In the genomic region with DNA sequence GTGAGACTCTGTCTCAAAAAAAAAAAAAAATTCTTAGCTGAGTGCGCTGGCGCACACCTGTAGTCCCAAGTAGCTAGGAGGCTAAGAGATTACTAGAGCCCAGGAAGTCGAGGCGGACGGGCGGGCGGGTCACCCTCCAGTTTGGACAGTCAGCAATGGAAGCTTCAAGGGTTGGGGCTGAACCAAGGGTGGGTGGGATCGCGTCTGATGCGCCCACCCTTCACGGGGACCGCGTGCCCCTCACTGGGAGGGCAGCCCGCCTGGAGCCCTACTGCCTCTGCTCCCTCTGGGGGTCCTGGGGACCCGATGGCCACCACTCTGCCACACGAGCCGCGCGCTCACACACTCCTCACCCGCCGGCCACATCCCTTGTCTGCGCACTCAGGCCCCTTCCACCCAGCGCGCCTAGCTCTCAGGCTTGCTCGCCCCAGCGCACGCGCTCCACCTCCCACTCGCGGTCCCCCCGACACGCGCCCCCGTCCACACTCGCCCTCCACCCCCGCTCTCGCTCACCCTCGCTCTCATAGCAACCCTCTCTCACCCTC, we compare ENCODE assay signal across 1 cellular context.
TF ChIP-seq lines count a peak whose summit lies in the region.

No MANE protein-coding gene starts in this region.

TF ChIP-seq in H1, 55 proteins besides CTCF, POLR2A, EP300 and RAD21 (continued from another document):
- TF ChIP-seq, protein P1, sequence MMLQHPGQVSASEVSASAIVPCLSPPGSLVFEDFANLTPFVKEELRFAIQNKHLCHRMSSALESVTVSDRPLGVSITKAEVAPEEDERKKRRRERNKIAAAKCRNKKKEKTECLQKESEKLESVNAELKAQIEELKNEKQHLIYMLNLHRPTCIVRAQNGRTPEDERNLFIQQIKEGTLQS (IDR thresholded peaks at IDR 0.05; ENCODE audit: insufficient read depth, low read depth, low read length): no peak
- TF ChIP-seq, protein P2, sequence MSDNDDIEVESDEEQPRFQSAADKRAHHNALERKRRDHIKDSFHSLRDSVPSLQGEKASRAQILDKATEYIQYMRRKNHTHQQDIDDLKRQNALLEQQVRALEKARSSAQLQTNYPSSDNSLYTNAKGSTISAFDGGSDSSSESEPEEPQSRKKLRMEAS (IDR thresholded peaks at IDR 0.05): no peak
- no peak for TF ChIP-seq TAF7 (optimal IDR thresholded peaks at IDR 0.05; ENCODE audit: borderline replicate concordance, low read depth, low read length)
- no peak for TF ChIP-seq CEBPB (IDR thresholded peaks at IDR 0.05; ENCODE audit: low read depth, low read length)
- TF ChIP-seq SP1 (IDR thresholded peaks at IDR 0.05; ENCODE audit: low read depth, low read length): no peak
- TF ChIP-seq YY1 (IDR thresholded peaks at IDR 0.05; ENCODE audit: low read depth, low read length): no peak
- TF ChIP-seq SIRT6 (IDR thresholded peaks at IDR 0.05; ENCODE audit: low read length): no peak
